ENCODE assay signal across 14 cellular contexts in genomic region chr2:190215620-190216019, GRCh38.
DNase-seq lines count a peak whose midpoint lies in the region; ATAC-seq and TF ChIP-seq lines count a peak whose summit lies in the region.
"Had no signal": no experiment of that assay in that cellular context is flagged by ENCODE, and none has a peak within 500 bp of the region (broad histone marks: within the 10 kb centered on the region; RNA-seq: fewer than 3 reads in every experiment).

No MANE protein-coding gene starts in this region.

- intact Hi-C loops in activated CD8-positive, alpha-beta T cell treated with anti-CD3 and anti-CD28 coated beads for 36 hours (cut with micrococcal nuclease): no loop called here
- intact Hi-C loops in OCI-LY7 (cut with micrococcal nuclease; ENCODE audit: unreplicated experiment): no loop called here

- H3K27me3 Mint-ChIP-seq in activated CD8-positive, alpha-beta T cell treated with anti-CD3 and anti-CD28 coated beads, Interleukin-2, amount 10 ng/mL, durations not matched to agents 7 days and 5 days (ENCODE audit: low read depth): no peaks in the 10 kb centered on the region
- no peaks in the 10 kb centered on the region for H3K27me3 Mint-ChIP-seq in activated CD8-positive, alpha-beta T cell treated with anti-CD3 and anti-CD28 coated beads for 36 hours
- no peaks in the 10 kb centered on the region for H3K27me3 Mint-ChIP-seq in T-helper 17 cell

- no TSS peak for BruUV-seq in OCI-LY7 (replicated peaks; lab: Mats Ljungman, UMichigan)

- H3K36me3 Mint-ChIP-seq in activated CD8-positive, alpha-beta T cell treated with anti-CD3 and anti-CD28 coated beads, Interleukin-2, amount 10 ng/mL, durations not matched to agents 7 days and 5 days (ENCODE audit: low read depth): no peaks in the 10 kb centered on the region
- peaks cover 7% of the 10 kb centered on the region for H3K36me3 Mint-ChIP-seq in activated CD8-positive, alpha-beta T cell treated with anti-CD3 and anti-CD28 coated beads for 36 hours (ENCODE audit: low read depth)
- H3K36me3 Mint-ChIP-seq in stimulated activated effector memory CD8-positive, alpha-beta T cell treated with anti-CD3 and anti-CD28 coated beads, Interleukin-12 subunit alpha, Interleukin-12 subunit beta, amount 100 ng/mL, for 72 hours: no peaks in the 10 kb centered on the region
- H3K36me3 Mint-ChIP-seq in T-helper 17 cell (ENCODE audit: low read depth): peaks cover 6% of the 10 kb centered on the region

- H3K4me3 ChIP-seq in OCI-LY7 (ENCODE audit: low read depth, low read length, poor library complexity, severe bottlenecking) (no peak overlapping the region), fibroblast of the aortic adventitia (ENCODE audit: low read depth, low read length) (no peak overlapping the region)
- H3K4me3 ChIP-seq: GM12878, smooth muscle cell had no signal

- no peaks in the 10 kb centered on the region for H3K9me3 Mint-ChIP-seq in activated CD8-positive, alpha-beta T cell treated with anti-CD3 and anti-CD28 coated beads, Interleukin-2, amount 10 ng/mL, durations not matched to agents 7 days and 5 days (ENCODE audit: insufficient read depth)
- no peaks in the 10 kb centered on the region for H3K9me3 Mint-ChIP-seq in activated CD8-positive, alpha-beta T cell treated with anti-CD3 and anti-CD28 coated beads for 36 hours
- H3K9me3 Mint-ChIP-seq in stimulated activated effector memory CD8-positive, alpha-beta T cell treated with anti-CD3 and anti-CD28 coated beads, Interleukin-12 subunit alpha, Interleukin-12 subunit beta, amount 100 ng/mL, for 72 hours: no peaks in the 10 kb centered on the region

- no peak for ATAC-seq in activated CD8-positive, alpha-beta T cell treated with anti-CD3 and anti-CD28 coated beads, Interleukin-2, amount 10 ng/mL, durations not matched to agents 7 days and 5 days
- no peak for ATAC-seq in activated CD8-positive, alpha-beta T cell treated with anti-CD3 and anti-CD28 coated beads for 36 hours
- no peak for ATAC-seq in stimulated activated effector memory CD8-positive, alpha-beta T cell treated with anti-CD3 and anti-CD28 coated beads, Interleukin-12 subunit alpha, Interleukin-12 subunit beta, amount 100 ng/mL, for 72 hours
- no peak for ATAC-seq in T-helper 17 cell
- ATAC-seq: GM12878 had no signal

- TF ChIP-seq CTCF in activated CD8-positive, alpha-beta T cell treated with anti-CD3 and anti-CD28 coated beads for 36 hours (IDR thresholded peaks at IDR 0.05): no peak
- TF ChIP-seq CTCF in OCI-LY7 (conservative IDR thresholded peaks at IDR 0.05; ENCODE audit: low read length): no peak
- no peak for TF ChIP-seq CTCF in fibroblast of the aortic adventitia (IDR thresholded peaks at IDR 0.05; ENCODE audit: insufficient read depth, low read length)

- H3K36me3 ChIP-seq in OCI-LY7 (ENCODE audit: insufficient read depth, low read length): no peaks in the 10 kb centered on the region

- no peaks in the 10 kb centered on the region for H4K20me1 ChIP-seq in OCI-LY7 (ENCODE audit: insufficient read depth, low read length)

- H3K9me3 ChIP-seq in OCI-LY7 (ENCODE audit: low read length) (no peaks in the 10 kb centered on the region), T-helper 17 cell (ENCODE audit: control insufficient read depth, low read length, poor library complexity, severe bottlenecking) (no peaks in the 10 kb centered on the region)

- H3K4me1 ChIP-seq in OCI-LY7 (ENCODE audit: insufficient read depth, low read length, poor library complexity, severe bottlenecking): peaks cover 14% of the 10 kb centered on the region

- no peak overlapping the region for H3K27ac ChIP-seq in OCI-LY7 (ENCODE audit: low read depth, low read length, poor library complexity, severe bottlenecking)

- no peak overlapping the region for H3K4me2 ChIP-seq in OCI-LY7 (ENCODE audit: low read length)
- H3K4me2 ChIP-seq: smooth muscle cell had no signal

- H3K27ac Mint-ChIP-seq in activated CD8-positive, alpha-beta T cell treated with anti-CD3 and anti-CD28 coated beads, Interleukin-2, amount 10 ng/mL, durations not matched to agents 7 days and 5 days: peak overlapping the region; percentile 41
- H3K27ac Mint-ChIP-seq in activated CD8-positive, alpha-beta T cell treated with anti-CD3 and anti-CD28 coated beads for 36 hours: no peak overlapping the region
- peak overlapping the region; percentile 26 for H3K27ac Mint-ChIP-seq in stimulated activated effector memory CD8-positive, alpha-beta T cell treated with anti-CD3 and anti-CD28 coated beads, Interleukin-12 subunit alpha, Interleukin-12 subunit beta, amount 100 ng/mL, for 72 hours
- H3K27ac Mint-ChIP-seq in T-helper 17 cell: no peak overlapping the region

- H2AFZ ChIP-seq in OCI-LY7 (ENCODE audit: low read length): no peak overlapping the region

- POLR2A ChIA-PET in activated CD8-positive, alpha-beta T cell treated with anti-CD3 and anti-CD28 coated beads, Interleukin-2, amount 10 ng/mL, durations not matched to agents 7 days and 5 days (lab: Charles Lee): no interaction called here
- POLR2A ChIA-PET in activated CD8-positive, alpha-beta T cell treated with anti-CD3 and anti-CD28 coated beads for 36 hours (lab: Charles Lee): no interaction called here
- POLR2A ChIA-PET in OCI-LY7 (lab: Charles Lee): interaction anchor here (0.6 to 1.7 kb wide), 3 partner anchors 12 to 63 kb away, joined by 3 to 7 read pairs (median 4); no protein-coding TSS in a partner anchor

- no peak for DNase-seq in activated CD8-positive, alpha-beta T cell treated with anti-CD3 and anti-CD28 coated beads, Interleukin-2, amount 10 ng/mL, durations not matched to agents 7 days and 5 days
- DNase-seq in activated CD8-positive, alpha-beta T cell treated with anti-CD3 and anti-CD28 coated beads for 36 hours: no peak
- DNase-seq in OCI-LY7 (ENCODE audit: low spot score) (peak; percentile 10), fibroblast of the aortic adventitia (ENCODE audit: low read depth) (peak; percentile 20), amygdala (lab: John Stamatoyannopoulos, UW) (no peak), SK-N-DZ (ENCODE audit: low spot score) (no peak), T-helper 17 cell (no peak)
- DNase-seq in stimulated activated effector memory CD8-positive, alpha-beta T cell treated with anti-CD3 and anti-CD28 coated beads, Interleukin-12 subunit alpha, Interleukin-12 subunit beta, amount 100 ng/mL, for 72 hours (ENCODE audit: low spot score in 2 of 2): no peak
- DNase-seq: amniotic stem cell; NCI-H2171; posterior cingulate gyrus; stimulated activated naive CD4-positive, alpha-beta T cell treated with Interleukin-2 at 50 U/mL for 16 hours had no signal

- no peaks in the 10 kb centered on the region for H3K79me2 ChIP-seq in OCI-LY7 (ENCODE audit: insufficient read depth, low read depth, low read length)

- H3K4me1 Mint-ChIP-seq in activated CD8-positive, alpha-beta T cell treated with anti-CD3 and anti-CD28 coated beads, Interleukin-2, amount 10 ng/mL, durations not matched to agents 7 days and 5 days (ENCODE audit: low read depth): peaks cover 17% of the 10 kb centered on the region
- peaks cover 17% of the 10 kb centered on the region for H3K4me1 Mint-ChIP-seq in activated CD8-positive, alpha-beta T cell treated with anti-CD3 and anti-CD28 coated beads for 36 hours (ENCODE audit: low read depth)
- H3K4me1 Mint-ChIP-seq in stimulated activated effector memory CD8-positive, alpha-beta T cell treated with anti-CD3 and anti-CD28 coated beads, Interleukin-12 subunit alpha, Interleukin-12 subunit beta, amount 100 ng/mL, for 72 hours: peaks cover 14% of the 10 kb centered on the region
- H3K4me1 Mint-ChIP-seq in T-helper 17 cell: peaks cover 10% of the 10 kb centered on the region

- H3K4me3 Mint-ChIP-seq in activated CD8-positive, alpha-beta T cell treated with anti-CD3 and anti-CD28 coated beads, Interleukin-2, amount 10 ng/mL, durations not matched to agents 7 days and 5 days: no peak overlapping the region
- H3K4me3 Mint-ChIP-seq in activated CD8-positive, alpha-beta T cell treated with anti-CD3 and anti-CD28 coated beads for 36 hours: no peak overlapping the region
- no peak overlapping the region for H3K4me3 Mint-ChIP-seq in stimulated activated effector memory CD8-positive, alpha-beta T cell treated with anti-CD3 and anti-CD28 coated beads, Interleukin-12 subunit alpha, Interleukin-12 subunit beta, amount 100 ng/mL, for 72 hours
- no peak overlapping the region for H3K4me3 Mint-ChIP-seq in T-helper 17 cell

- CTCF ChIA-PET in activated CD8-positive, alpha-beta T cell treated with anti-CD3 and anti-CD28 coated beads, Interleukin-2, amount 10 ng/mL, durations not matched to agents 7 days and 5 days (lab: Charles Lee): interaction anchor here (1.0 kb wide), 1 partner anchor 12 kb away, joined by 4 read pairs; no protein-coding TSS in a partner anchor
- CTCF ChIA-PET in activated CD8-positive, alpha-beta T cell treated with anti-CD3 and anti-CD28 coated beads for 36 hours (lab: Charles Lee): interaction anchor here (1.1 to 1.2 kb wide), 2 partner anchors 10 to 15 kb away, joined by 3 to 4 read pairs; no protein-coding TSS in a partner anchor
- CTCF ChIA-PET in OCI-LY7 (lab: Charles Lee; ENCODE audit: unreplicated experiment): no interaction called here

- H3K9me2 ChIP-seq in OCI-LY7 (ENCODE audit: insufficient read depth, low read length): no peaks in the 10 kb centered on the region

Comparison
In these comparisons a context has a peak if more than half of its experiments do, and no peak if none do; other contexts are left out.
1. H3K27ac Mint-ChIP-seq: peak in activated CD8-positive, alpha-beta T cell treated with anti-CD3 and anti-CD28 coated beads, Interleukin-2, amount 10 ng/mL, durations not matched to agents 7 days and 5 days (single experiment) and stimulated activated effector memory CD8-positive, alpha-beta T cell treated with anti-CD3 and anti-CD28 coated beads, Interleukin-12 subunit alpha, Interleukin-12 subunit beta, amount 100 ng/mL, for 72 hours (single experiment); none in activated CD8-positive, alpha-beta T cell treated with anti-CD3 and anti-CD28 coated beads for 36 hours (single experiment) and T-helper 17 cell (single experiment).
2. DNase-seq: peak in OCI-LY7 (single experiment) and fibroblast of the aortic adventitia (single experiment); none in activated CD8-positive, alpha-beta T cell treated with anti-CD3 and anti-CD28 coated beads, Interleukin-2, amount 10 ng/mL, durations not matched to agents 7 days and 5 days (single experiment), activated CD8-positive, alpha-beta T cell treated with anti-CD3 and anti-CD28 coated beads for 36 hours (single experiment), stimulated activated effector memory CD8-positive, alpha-beta T cell treated with anti-CD3 and anti-CD28 coated beads, Interleukin-12 subunit alpha, Interleukin-12 subunit beta, amount 100 ng/mL, for 72 hours (0 of 2), amygdala (0 of 56), SK-N-DZ (single experiment) and T-helper 17 cell (0 of 3).